In the genomic region with DNA sequence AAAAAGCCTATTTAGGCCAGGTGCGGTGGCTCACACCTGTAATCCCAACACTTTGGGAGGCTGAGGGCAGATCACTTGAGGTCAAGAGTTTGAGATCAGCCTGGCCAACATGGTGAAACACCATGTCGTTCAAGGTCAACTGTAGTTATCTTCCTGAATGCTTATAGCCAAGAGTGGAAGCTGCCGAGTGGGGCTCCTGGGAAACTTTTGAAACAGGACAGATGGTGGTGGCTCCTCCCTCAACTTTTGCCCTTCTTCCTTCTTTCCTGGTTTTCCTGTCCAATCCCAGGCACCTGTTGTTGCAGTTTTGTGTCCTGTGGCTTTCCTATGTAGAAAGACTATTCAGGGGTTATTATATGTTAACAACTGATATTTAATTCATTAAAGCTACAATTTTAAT, we compare ENCODE assay signal across 36 cellular contexts.
"Had no signal": no experiment of that assay in that cellular context is flagged by ENCODE, and none has a peak within 500 bp of the region (broad histone marks: within the 10 kb centered on the region; RNA-seq: fewer than 3 reads in every experiment).

No MANE protein-coding gene starts in this region.

- H3K4me1 Mint-ChIP-seq: activated naive CD8-positive, alpha-beta T cell treated with anti-CD3 and anti-CD28 coated beads, Interleukin-2, amount 50 U/mL, for 24 hours; activated T-helper 17 cell treated with anti-CD3 and anti-CD28 coated beads, Interleukin-2, amount 50 U/mL, for 72 hours; brain had no signal

- H3K9me3 ChIP-seq: adrenal gland, colonic mucosa, gastrocnemius medialis had no signal

- H3K36me3 ChIP-seq: adrenal gland, breast epithelium, cardiac muscle cell, colonic mucosa, gastrocnemius medialis, heart left ventricle, WERI-Rb-1 had no signal

- H3K27ac ChIP-seq: adrenal gland, breast epithelium, cardiac muscle cell, colonic mucosa, epithelial cell of prostate, gastrocnemius medialis, heart left ventricle, WERI-Rb-1 had no signal

- H3K27ac Mint-ChIP-seq: activated B cell treated with CpG ODN at 0.5 μM for 24 hours; activated CD8-positive, alpha-beta T cell treated with anti-CD3 and anti-CD28 coated beads for 36 hours; activated naive CD8-positive, alpha-beta T cell; activated naive CD8-positive, alpha-beta T cell treated with anti-CD3 and anti-CD28 coated beads, Interleukin-2, amount 50 U/mL, for 24 hours; activated T-helper 17 cell treated with anti-CD3 and anti-CD28 coated beads, Interleukin-2, amount 50 U/mL, for 72 hours; T-helper 17 cell; T-helper 2 cell treated with Interferon-gamma antibody and Interleukin-4, amounts not matched to agents 5 μg/mL and 100 μg/mL, for 36 hours had no signal

- H3K9me3 Mint-ChIP-seq: activated naive CD8-positive, alpha-beta T cell treated with anti-CD3 and anti-CD28 coated beads, Interleukin-2, amount 50 U/mL, for 24 hours had no signal

- H3K4me3 Mint-ChIP-seq: activated B cell treated with CpG ODN at 0.5 μM for 24 hours; activated CD8-positive, alpha-beta T cell treated with anti-CD3 and anti-CD28 coated beads for 36 hours; activated naive CD8-positive, alpha-beta T cell; activated naive CD8-positive, alpha-beta T cell treated with anti-CD3 and anti-CD28 coated beads, Interleukin-2, amount 50 U/mL, for 24 hours; activated T-cell treated with anti-CD3 and anti-CD28 coated beads, Interleukin-2, amount 50 U/mL, for 4 hours; activated T-helper 17 cell treated with anti-CD3 and anti-CD28 coated beads, Interleukin-2, amount 50 U/mL, for 72 hours; brain; T-helper 17 cell; T-helper 2 cell treated with Interferon-gamma antibody and Interleukin-4, amounts not matched to agents 5 μg/mL and 100 μg/mL, for 36 hours had no signal

- DNase-seq: activated B cell treated with CpG ODN at 0.5 μM for 24 hours; activated CD4-positive, alpha-beta T cell treated with anti-CD3 and anti-CD28 coated beads for 48 hours; activated CD4-positive, alpha-beta T cell treated with anti-CD3 and anti-CD28 coated beads, Interleukin-2, amount 50 U/mL, for 1 hour; activated CD4-positive, alpha-beta T cell treated with anti-CD3 and anti-CD28 coated beads, Interleukin-2, amount 50 U/mL, for 48 hours; activated CD8-positive, alpha-beta memory T cell treated with anti-CD3 and anti-CD28 coated beads for 24 hours; activated CD8-positive, alpha-beta T cell treated with anti-CD3 and anti-CD28 coated beads for 36 hours; activated effector memory CD4-positive, alpha-beta T cell treated with Interleukin-2 at 50 U/mL for 16 hours; activated gamma-delta T cell treated with Interleukin-2 at 50 U/mL for 16 hours; activated naive CD4-positive, alpha-beta T cell treated with anti-CD3 and anti-CD28 coated beads, Interleukin-2, amount 50 U/mL, for 16 hours; activated naive CD4-positive, alpha-beta T cell treated with Interleukin-2 at 50 U/mL for 16 hours; activated naive CD8-positive, alpha-beta T cell treated with anti-CD3 and anti-CD28 coated beads, Interleukin-2, amount 50 U/mL, for 24 hours; activated T-cell treated with anti-CD3 and anti-CD28 coated beads, Interleukin-2, amount 50 U/mL, for 4 hours; adrenal gland; amygdala; central memory CD4-positive, alpha-beta T cell; cerebellar nuclear complex; colonic mucosa; effector CD8-positive, alpha-beta T cell; foreskin fibroblast; gastrocnemius medialis; glutamatergic neuron; heart left ventricle; T-helper 1 cell; T-helper 17 cell; T1000; WERI-Rb-1 had no signal

- H3K4me1 ChIP-seq: adrenal gland, breast epithelium, colonic mucosa, gastrocnemius medialis, heart left ventricle had no signal

- H3K27me3 Mint-ChIP-seq: activated B cell treated with CpG ODN at 0.5 μM for 24 hours; activated CD8-positive, alpha-beta T cell treated with anti-CD3 and anti-CD28 coated beads for 36 hours; activated naive CD8-positive, alpha-beta T cell; activated naive CD8-positive, alpha-beta T cell treated with anti-CD3 and anti-CD28 coated beads, Interleukin-2, amount 50 U/mL, for 24 hours; activated T-helper 17 cell treated with anti-CD3 and anti-CD28 coated beads, Interleukin-2, amount 50 U/mL, for 72 hours; T-helper 17 cell had no signal

- FAIRE-seq: endometrium, endothelial cell of umbilical vein had no signal

- H3K4me3 ChIP-seq: adrenal gland, breast epithelium, cardiac muscle cell, colonic mucosa, gastrocnemius medialis, heart left ventricle had no signal

- ATAC-seq: activated CD4-positive, CD25-positive, alpha-beta regulatory T cell treated with anti-CD3 and anti-CD28 coated beads, Interleukin-2, amount 50 U/mL, for 24 hours; activated naive CD8-positive, alpha-beta T cell treated with anti-CD3 and anti-CD28 coated beads, Interleukin-2, amount 50 U/mL, for 24 hours; activated T-cell treated with anti-CD3 and anti-CD28 coated beads, Interleukin-2, amount 50 U/mL, for 4 hours; activated T-helper 17 cell treated with anti-CD3 and anti-CD28 coated beads, Interleukin-2, amount 50 U/mL, for 72 hours; gastrocnemius medialis; heart left ventricle had no signal

- H3K27me3 ChIP-seq: adrenal gland, breast epithelium, cardiac muscle cell, colonic mucosa, gastrocnemius medialis, heart left ventricle had no signal
